ENCODE assay signal across 1 cellular context in genomic region chr1:246782120-246782900, GRCh38.
TF ChIP-seq lines count a peak whose summit lies in the region.

No MANE protein-coding gene starts in this region.

TF ChIP-seq in HepG2, 621 proteins besides CTCF, POLR2A, EP300 and RAD21:
- TF ChIP-seq, protein P1, sequence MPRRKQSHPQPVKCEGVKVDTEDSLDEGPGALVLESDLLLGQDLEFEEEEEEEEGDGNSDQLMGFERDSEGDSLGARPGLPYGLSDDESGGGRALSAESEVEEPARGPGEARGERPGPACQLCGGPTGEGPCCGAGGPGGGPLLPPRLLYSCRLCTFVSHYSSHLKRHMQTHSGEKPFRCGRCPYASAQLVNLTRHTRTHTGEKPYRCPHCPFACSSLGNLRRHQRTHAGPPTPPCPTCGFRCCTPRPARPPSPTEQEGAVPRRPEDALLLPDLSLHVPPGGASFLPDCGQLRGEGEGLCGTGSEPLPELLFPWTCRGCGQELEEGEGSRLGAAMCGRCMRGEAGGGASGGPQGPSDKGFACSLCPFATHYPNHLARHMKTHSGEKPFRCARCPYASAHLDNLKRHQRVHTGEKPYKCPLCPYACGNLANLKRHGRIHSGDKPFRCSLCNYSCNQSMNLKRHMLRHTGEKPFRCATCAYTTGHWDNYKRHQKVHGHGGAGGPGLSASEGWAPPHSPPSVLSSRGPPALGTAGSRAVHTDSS (CRISPR knock-in tag; conservative IDR thresholded peaks at IDR 0.05): no peak
- TF ChIP-seq NCOA2 (CRISPR knock-in tag; IDR thresholded peaks at IDR 0.05): peak; percentile 42; the same call in 1 of the 2 replicates
- TF ChIP-seq, protein P2, sequence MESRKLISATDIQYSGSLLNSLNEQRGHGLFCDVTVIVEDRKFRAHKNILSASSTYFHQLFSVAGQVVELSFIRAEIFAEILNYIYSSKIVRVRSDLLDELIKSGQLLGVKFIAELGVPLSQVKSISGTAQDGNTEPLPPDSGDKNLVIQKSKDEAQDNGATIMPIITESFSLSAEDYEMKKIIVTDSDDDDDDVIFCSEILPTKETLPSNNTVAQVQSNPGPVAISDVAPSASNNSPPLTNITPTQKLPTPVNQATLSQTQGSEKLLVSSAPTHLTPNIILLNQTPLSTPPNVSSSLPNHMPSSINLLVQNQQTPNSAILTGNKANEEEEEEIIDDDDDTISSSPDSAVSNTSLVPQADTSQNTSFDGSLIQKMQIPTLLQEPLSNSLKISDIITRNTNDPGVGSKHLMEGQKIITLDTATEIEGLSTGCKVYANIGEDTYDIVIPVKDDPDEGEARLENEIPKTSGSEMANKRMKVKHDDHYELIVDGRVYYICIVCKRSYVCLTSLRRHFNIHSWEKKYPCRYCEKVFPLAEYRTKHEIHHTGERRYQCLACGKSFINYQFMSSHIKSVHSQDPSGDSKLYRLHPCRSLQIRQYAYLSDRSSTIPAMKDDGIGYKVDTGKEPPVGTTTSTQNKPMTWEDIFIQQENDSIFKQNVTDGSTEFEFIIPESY (CRISPR knock-in tag; IDR thresholded peaks at IDR 0.05): peak; percentile 28; the same call in 1 of the 2 replicates
- 0 out of 2 replicates have a peak, but pooled peaks have one; percentile 1 for TF ChIP-seq CEBPB (IDR thresholded peaks at IDR 0.05; ENCODE audit: borderline replicate concordance, low read depth, low read length)
- no peak for TF ChIP-seq SOX6 (IDR thresholded peaks at IDR 0.05)
- peak; percentile 41; the same call in 1 of the 2 replicates for TF ChIP-seq SOX6 (CRISPR knock-in tag; IDR thresholded peaks at IDR 0.05)
- TF ChIP-seq ZBTB38 (CRISPR knock-in tag; IDR thresholded peaks at IDR 0.05): peak; percentile 45; the same call in 1 of the 2 replicates
- TF ChIP-seq, protein P3, sequence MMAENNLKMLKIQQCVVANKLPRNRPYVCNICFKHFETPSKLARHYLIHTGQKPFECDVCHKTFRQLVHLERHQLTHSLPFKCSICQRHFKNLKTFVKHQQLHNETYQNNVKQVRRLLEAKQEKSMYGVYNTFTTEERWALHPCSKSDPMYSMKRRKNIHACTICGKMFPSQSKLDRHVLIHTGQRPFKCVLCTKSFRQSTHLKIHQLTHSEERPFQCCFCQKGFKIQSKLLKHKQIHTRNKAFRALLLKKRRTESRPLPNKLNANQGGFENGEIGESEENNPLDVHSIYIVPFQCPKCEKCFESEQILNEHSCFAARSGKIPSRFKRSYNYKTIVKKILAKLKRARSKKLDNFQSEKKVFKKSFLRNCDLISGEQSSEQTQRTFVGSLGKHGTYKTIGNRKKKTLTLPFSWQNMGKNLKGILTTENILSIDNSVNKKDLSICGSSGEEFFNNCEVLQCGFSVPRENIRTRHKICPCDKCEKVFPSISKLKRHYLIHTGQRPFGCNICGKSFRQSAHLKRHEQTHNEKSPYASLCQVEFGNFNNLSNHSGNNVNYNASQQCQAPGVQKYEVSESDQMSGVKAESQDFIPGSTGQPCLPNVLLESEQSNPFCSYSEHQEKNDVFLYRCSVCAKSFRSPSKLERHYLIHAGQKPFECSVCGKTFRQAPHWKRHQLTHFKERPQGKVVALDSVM (CRISPR knock-in tag; IDR thresholded peaks at IDR 0.05): peak; percentile 91
- no peak for TF ChIP-seq SOX13 (IDR thresholded peaks at IDR 0.05)
- peak in 1 of 2 experiments; percentile 41; a peak in 1 of 4 replicates for TF ChIP-seq SOX13 (CRISPR knock-in tag; conservative IDR thresholded peaks at IDR 0.05 in 1 of 2, IDR thresholded peaks at IDR 0.05 in 1 of 2)
- 0 out of 2 replicates have a peak, but pooled peaks have one; percentile 14 for TF ChIP-seq HNF4A (CRISPR knock-in tag; IDR thresholded peaks at IDR 0.05)
- TF ChIP-seq TEAD3 (CRISPR knock-in tag; optimal IDR thresholded peaks at IDR 0.05; ENCODE audit: borderline replicate concordance): peak; percentile 86
- TF ChIP-seq ZNF33B (CRISPR knock-in tag; IDR thresholded peaks at IDR 0.05): no peak
- no peak for TF ChIP-seq TOE1 (CRISPR knock-in tag; IDR thresholded peaks at IDR 0.05)
- peak; percentile 66 for TF ChIP-seq FOSL2 (CRISPR knock-in tag; IDR thresholded peaks at IDR 0.05)
- peak; percentile 44; the same call in 1 of the 2 replicates for TF ChIP-seq ZGPAT (CRISPR knock-in tag; IDR thresholded peaks at IDR 0.05)
- peak; percentile 46 for TF ChIP-seq RARA (CRISPR knock-in tag; IDR thresholded peaks at IDR 0.05)
- TF ChIP-seq, protein P4, sequence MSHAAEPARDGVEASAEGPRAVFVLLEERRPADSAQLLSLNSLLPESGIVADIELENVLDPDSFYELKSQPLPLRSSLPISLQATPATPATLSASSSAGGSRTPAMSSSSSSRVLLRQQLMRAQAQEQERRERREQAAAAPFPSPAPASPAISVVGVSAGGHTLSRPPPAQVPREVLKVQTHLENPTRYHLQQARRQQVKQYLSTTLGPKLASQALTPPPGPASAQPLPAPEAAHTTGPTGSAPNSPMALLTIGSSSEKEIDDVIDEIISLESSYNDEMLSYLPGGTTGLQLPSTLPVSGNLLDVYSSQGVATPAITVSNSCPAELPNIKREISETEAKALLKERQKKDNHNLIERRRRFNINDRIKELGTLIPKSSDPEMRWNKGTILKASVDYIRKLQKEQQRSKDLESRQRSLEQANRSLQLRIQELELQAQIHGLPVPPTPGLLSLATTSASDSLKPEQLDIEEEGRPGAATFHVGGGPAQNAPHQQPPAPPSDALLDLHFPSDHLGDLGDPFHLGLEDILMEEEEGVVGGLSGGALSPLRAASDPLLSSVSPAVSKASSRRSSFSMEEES (CRISPR knock-in tag; IDR thresholded peaks at IDR 0.05): peak; percentile 67; the same call in 1 of the 2 replicates
- peak; percentile 42; the same call in 1 of the 2 replicates for TF ChIP-seq SOX5 (CRISPR knock-in tag; IDR thresholded peaks at IDR 0.05; ENCODE audit: borderline replicate concordance)
- TF ChIP-seq ZNF7 (CRISPR knock-in tag; IDR thresholded peaks at IDR 0.05): no peak
- TF ChIP-seq, protein P5, sequence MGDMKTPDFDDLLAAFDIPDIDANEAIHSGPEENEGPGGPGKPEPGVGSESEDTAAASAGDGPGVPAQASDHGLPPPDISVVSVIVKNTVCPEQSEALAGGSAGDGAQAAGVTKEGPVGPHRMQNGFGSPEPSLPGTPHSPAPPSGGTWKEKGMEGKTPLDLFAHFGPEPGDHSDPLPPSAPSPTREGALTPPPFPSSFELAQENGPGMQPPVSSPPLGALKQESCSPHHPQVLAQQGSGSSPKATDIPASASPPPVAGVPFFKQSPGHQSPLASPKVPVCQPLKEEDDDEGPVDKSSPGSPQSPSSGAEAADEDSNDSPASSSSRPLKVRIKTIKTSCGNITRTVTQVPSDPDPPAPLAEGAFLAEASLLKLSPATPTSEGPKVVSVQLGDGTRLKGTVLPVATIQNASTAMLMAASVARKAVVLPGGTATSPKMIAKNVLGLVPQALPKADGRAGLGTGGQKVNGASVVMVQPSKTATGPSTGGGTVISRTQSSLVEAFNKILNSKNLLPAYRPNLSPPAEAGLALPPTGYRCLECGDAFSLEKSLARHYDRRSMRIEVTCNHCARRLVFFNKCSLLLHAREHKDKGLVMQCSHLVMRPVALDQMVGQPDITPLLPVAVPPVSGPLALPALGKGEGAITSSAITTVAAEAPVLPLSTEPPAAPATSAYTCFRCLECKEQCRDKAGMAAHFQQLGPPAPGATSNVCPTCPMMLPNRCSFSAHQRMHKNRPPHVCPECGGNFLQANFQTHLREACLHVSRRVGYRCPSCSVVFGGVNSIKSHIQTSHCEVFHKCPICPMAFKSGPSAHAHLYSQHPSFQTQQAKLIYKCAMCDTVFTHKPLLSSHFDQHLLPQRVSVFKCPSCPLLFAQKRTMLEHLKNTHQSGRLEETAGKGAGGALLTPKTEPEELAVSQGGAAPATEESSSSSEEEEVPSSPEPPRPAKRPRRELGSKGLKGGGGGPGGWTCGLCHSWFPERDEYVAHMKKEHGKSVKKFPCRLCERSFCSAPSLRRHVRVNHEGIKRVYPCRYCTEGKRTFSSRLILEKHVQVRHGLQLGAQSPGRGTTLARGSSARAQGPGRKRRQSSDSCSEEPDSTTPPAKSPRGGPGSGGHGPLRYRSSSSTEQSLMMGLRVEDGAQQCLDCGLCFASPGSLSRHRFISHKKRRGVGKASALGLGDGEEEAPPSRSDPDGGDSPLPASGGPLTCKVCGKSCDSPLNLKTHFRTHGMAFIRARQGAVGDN (CRISPR knock-in tag; IDR thresholded peaks at IDR 0.05): peak; percentile 32; the same call in 1 of the 2 replicates
